In the genomic region with DNA sequence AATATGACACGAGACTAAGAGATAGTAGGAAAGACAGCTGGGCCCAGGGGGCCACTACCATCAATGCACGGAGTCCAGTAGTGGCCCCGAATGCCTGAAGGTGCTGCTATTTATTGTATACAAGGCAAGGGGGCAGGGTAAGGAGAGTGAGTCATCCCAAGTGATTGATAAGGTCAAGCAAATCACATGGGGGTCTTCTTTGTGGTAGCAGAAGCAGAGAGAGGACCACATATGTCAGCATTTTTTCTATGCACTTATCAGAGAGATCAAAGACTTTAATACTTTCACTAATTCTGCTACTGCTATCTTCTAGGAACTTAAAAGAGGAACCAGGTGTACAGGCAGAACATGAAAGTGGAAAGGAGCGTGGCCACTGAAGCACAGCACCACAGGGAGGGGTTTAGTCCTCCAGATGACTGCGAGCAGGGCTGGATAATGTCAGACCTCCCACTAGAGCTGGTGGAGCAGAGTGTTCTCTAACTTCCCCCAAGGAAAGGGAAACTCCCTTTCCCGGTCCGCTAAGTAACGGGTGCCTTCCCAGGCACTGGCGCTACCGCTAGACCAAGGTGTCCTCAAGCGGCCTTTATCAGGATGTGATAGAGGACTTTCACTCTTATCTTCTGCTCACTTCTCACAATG, we compare ENCODE assay signal across 13 cellular contexts. TPM values are rescaled to one million over a fixed set of nuclear protein-coding genes. Genes with fewer than 3 reads are reported as not detected.
A peak's percentile ranks its signal among the peaks of the same experiment; 100 is the strongest.
DNase-seq lines count a peak whose midpoint lies in the region; ATAC-seq and TF ChIP-seq lines count a peak whose summit lies in the region.
"Had no signal": no experiment of that assay in that cellular context is flagged by ENCODE, and none has a peak within 500 bp of the region (broad histone marks: within the 10 kb centered on the region; RNA-seq: fewer than 3 reads in every experiment).

No MANE protein-coding gene starts in this region.

- H3K9me3 ChIP-seq in Peyer's patch (no peaks in the 10 kb centered on the region), GM23248 (ENCODE audit: low read depth) (no peaks in the 10 kb centered on the region)
- H3K9me3 ChIP-seq: tibial artery had no signal

- H3K4me3 Mint-ChIP-seq in memory B cell (peak overlapping the region; percentile 85), endothelial cell (ENCODE audit: unreplicated experiment) (no peak overlapping the region)

- no peak overlapping the region for H2AFZ ChIP-seq in GM23248

- H3F3A ChIP-seq in GM23248 (ENCODE audit: insufficient read depth) = peaks cover 18% of the 10 kb centered on the region

- ATAC-seq in GM21381 (IDR thresholded peaks at IDR 0.05; ENCODE audit: unreplicated experiment) (peak; percentile 39), memory B cell (ENCODE audit: low read depth) (peak; percentile 66), HG03469 (IDR thresholded peaks at IDR 0.05; ENCODE audit: unreplicated experiment) (no peak), HG03135 (IDR thresholded peaks at IDR 0.05; ENCODE audit: unreplicated experiment) (no peak)

- H3K4me1 Mint-ChIP-seq in memory B cell (peaks cover 49% of the 10 kb centered on the region), endothelial cell (ENCODE audit: unreplicated experiment) (peaks cover 28% of the 10 kb centered on the region)

- in situ Hi-C loops in GM23248 (cut with MboI) = no loop called here

- peaks cover 0 to 17% (median 11%) of the 10 kb centered on the region in 4 donors for H3K4me1 ChIP-seq in Peyer's patch
- peaks cover 9% of the 10 kb centered on the region for H3K4me1 ChIP-seq in GM23248 (ENCODE audit: insufficient read depth)

- H3K27ac Mint-ChIP-seq in memory B cell = peak overlapping the region; percentile 82
- H3K27ac Mint-ChIP-seq in endothelial cell (ENCODE audit: unreplicated experiment) = no peak overlapping the region

- no peak overlapping the region for H3K4me2 ChIP-seq in GM23248 (ENCODE audit: unreplicated experiment)

- no peak overlapping the region for H3K4me3 ChIP-seq in Peyer's patch
- H3K4me3 ChIP-seq in GM23248 = no peak overlapping the region
- H3K4me3 ChIP-seq: tibial artery had no signal

- H3K27me3 ChIP-seq in Peyer's patch (no peaks in the 10 kb centered on the region), GM23248 (replicated peaks; ENCODE audit: insufficient read depth) (no peaks in the 10 kb centered on the region)
- H3K27me3 ChIP-seq: tibial artery had no signal

- H3K9ac ChIP-seq in GM23248 = no peak overlapping the region

- no peaks in the 10 kb centered on the region for H4K20me1 ChIP-seq in GM23248 (ENCODE audit: insufficient read depth)

- no peaks in the 10 kb centered on the region for H3K79me2 ChIP-seq in GM23248 (ENCODE audit: insufficient read depth)

- DNase-seq in CD1c-positive myeloid dendritic cell (ENCODE audit: extremely low spot score) (peak; percentile 84), Peyer's patch (peak in 2 of 3 donors; percentile 75 to 81), memory B cell (ENCODE audit: low spot score in 2 of 2) (peak; percentile 54 to 73), endothelial cell (ENCODE audit: low spot score) (no peak), GM23248 (no peak)
- DNase-seq: activated naive CD4-positive, alpha-beta T cell treated with anti-CD3 and anti-CD28 coated beads, Interleukin-2, amount 50 U/mL, for 16 hours; DMS 273 treated with DMSO at 0.1 percent for 48 hours; NCI-H446 had no signal

- no peaks in the 10 kb centered on the region for H3K9me2 ChIP-seq in GM23248 (ENCODE audit: insufficient read depth)

- H3K36me3 ChIP-seq in Peyer's patch = no peaks in the 10 kb centered on the region
- H3K36me3 ChIP-seq in GM23248 (ENCODE audit: low read depth) = no peaks in the 10 kb centered on the region
- H3K36me3 ChIP-seq: tibial artery had no signal

- WGBS in GM23248 (ENCODE audit: low coverage in 1 of 2, low lambda C conversion rate in 2 of 2, missing lambda C conversion rate in 2 of 2), 2 experiments = 84% methylated on average over 11 of the region's 11 CpGs

- H3K27ac ChIP-seq in Peyer's patch = peak overlapping the region in 3 of 4 donors; percentile 13 to 70 (median 40)
- H3K27ac ChIP-seq in GM23248 = no peak overlapping the region
- H3K27ac ChIP-seq: tibial artery, VCaP had no signal

- no peak for TF ChIP-seq POLR2A in Peyer's patch (IDR thresholded peaks at IDR 0.05)

- H3K36me3 Mint-ChIP-seq in memory B cell = peaks cover 7% of the 10 kb centered on the region
- peaks cover 5% of the 10 kb centered on the region for H3K36me3 Mint-ChIP-seq in endothelial cell (ENCODE audit: low read depth, unreplicated experiment)

- H3K9me3 Mint-ChIP-seq in memory B cell (no peaks in the 10 kb centered on the region), endothelial cell (ENCODE audit: unreplicated experiment) (no peaks in the 10 kb centered on the region)

- no peak for TF ChIP-seq CTCF in Peyer's patch (IDR thresholded peaks at IDR 0.05)
- no peak for TF ChIP-seq CTCF in endothelial cell (IDR thresholded peaks at IDR 0.05; ENCODE audit: unreplicated experiment)

- H3K27me3 Mint-ChIP-seq in memory B cell (no peaks in the 10 kb centered on the region), endothelial cell (ENCODE audit: unreplicated experiment) (peaks cover 10% of the 10 kb centered on the region)

RNA-seq across cellular contexts. Expression of gene ARL4D, which starts 26.4 kb away (rescaled TPM):
- total RNA-seq in Peyer's patch (1 to 10 TPM in 1 of 4 donors, under 1 TPM in 1, not detected in 2; 0.70 to 2.3 TPM), endothelial cell (ENCODE audit: unreplicated experiment) (35.7 TPM)
- total RNA-seq in GM23248 (2014; rRNA removed; shearing (Covaris generic)) = 23.0 and 27.8 TPM in 2 replicates
- polyA plus RNA-seq in GM23248 (2016; fragmentation: Nextera tagmentation; extraction: Ambion mirVana) = 49.4 and 50.4 TPM in 2 replicates

Comparison
In these comparisons a context has a peak if more than half of its experiments do, and no peak if none do; other contexts are left out.
1. DNase-seq: peak in CD1c-positive myeloid dendritic cell (single experiment), Peyer's patch (2 of 3) and memory B cell (2 of 2); none in endothelial cell (single experiment) and GM23248 (single experiment).
2. ATAC-seq: peak in GM21381 (single experiment) and memory B cell (single experiment); none in HG03469 (single experiment) and HG03135 (single experiment).